38 cellular contexts compared by ENCODE assay signal in the genomic region with DNA sequence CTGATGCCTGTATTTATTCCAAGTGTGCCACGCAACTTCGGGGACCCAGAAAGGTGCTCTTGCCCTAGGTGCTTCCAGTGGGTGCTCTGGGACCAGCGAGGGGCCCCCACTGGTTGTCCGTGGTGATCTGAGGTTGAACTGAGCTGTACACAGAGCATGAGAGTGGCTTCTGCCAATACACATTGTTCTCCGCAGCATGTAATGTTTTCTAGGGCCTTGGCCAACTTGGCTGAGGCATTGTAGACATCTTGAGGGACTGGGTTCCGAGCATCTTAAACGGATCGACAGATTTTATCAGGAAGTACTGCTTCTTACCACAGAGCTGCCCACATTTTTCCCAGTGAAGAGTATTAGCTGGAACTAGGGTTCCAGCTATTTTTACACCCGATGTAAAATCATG.
"Had no signal": no experiment of that assay in that cellular context is flagged by ENCODE, and none has a peak within 500 bp of the region (broad histone marks: within the 10 kb centered on the region; RNA-seq: fewer than 3 reads in every experiment).

No MANE protein-coding gene starts in this region.

- ATAC-seq: activated CD8-positive, alpha-beta memory T cell treated with anti-CD3 and anti-CD28 coated beads, Interleukin-2, amount 10 ng/mL, durations not matched to agents 7 days and 5 days; activated T-cell treated with anti-CD3 and anti-CD28 coated beads, Interleukin-2, amount 50 U/mL, for 72 hours; activated T-helper 17 cell treated with anti-CD3 and anti-CD28 coated beads, Interleukin-2, amount 50 U/mL, for 72 hours; K562; PC-3 had no signal

- H3K36me3 ChIP-seq: brain microvascular endothelial cell, Peyer's patch had no signal

- H3K27ac ChIP-seq: brain microvascular endothelial cell, Peyer's patch, VCaP had no signal

- H3K4me1 ChIP-seq: Peyer's patch had no signal

- H3K27me3 ChIP-seq: brain microvascular endothelial cell, Peyer's patch had no signal

- H3K4me3 ChIP-seq: K562, Peyer's patch had no signal

- H3K9me3 ChIP-seq: Peyer's patch had no signal

- DNase-seq: activated B cell treated with CpG ODN at 0.5 μM for 24 hours; activated CD4-positive, alpha-beta memory T cell treated with anti-CD3 and anti-CD28 coated beads for 36 hours; activated CD4-positive, alpha-beta T cell treated with anti-CD3 and anti-CD28 coated beads for 4 hours; activated CD4-positive, alpha-beta T cell treated with anti-CD3 and anti-CD28 coated beads, Interleukin-2, amount 50 U/mL, for 1 hour; activated CD4-positive, CD25-positive, alpha-beta regulatory T cell treated with anti-CD3 and anti-CD28 coated beads, Interleukin-2, amount 50 U/mL, for 72 hours; activated CD8-positive, alpha-beta memory T cell treated with anti-CD3 and anti-CD28 coated beads for 24 hours; activated CD8-positive, alpha-beta memory T cell treated with anti-CD3 and anti-CD28 coated beads, Interleukin-2, amount 10 ng/mL, durations not matched to agents 7 days and 5 days; activated CD8-positive, alpha-beta memory T cell treated with anti-CD3 and anti-CD28 coated beads, Interleukin-2, amount 50 U/mL, for 48 hours; activated effector memory CD4-positive, alpha-beta T cell treated with anti-CD3 and anti-CD28 coated beads, Interleukin-2, amount 50 U/mL, for 16 hours; activated naive CD4-positive, alpha-beta T cell; activated naive CD4-positive, alpha-beta T cell treated with anti-CD3 and anti-CD28 coated beads, Interleukin-2, amount 50 U/mL, for 16 hours; activated naive CD8-positive, alpha-beta T cell treated with anti-CD3 and anti-CD28 coated beads for 36 hours; activated T-cell treated with anti-CD3 and anti-CD28 coated beads, Interleukin-2, amount 50 U/mL, for 1 hour; activated T-cell treated with anti-CD3 and anti-CD28 coated beads, Interleukin-2, amount 50 U/mL, for 72 hours; amniotic stem cell; aorta; brain microvascular endothelial cell; NCI-H1092 treated with DMSO at 0.1 percent for 48 hours; NCI-H1417; NCI-H146; NCI-H187; NCI-H2029 treated with DMSO at 0.1 percent for 48 hours; NCI-H2107; NCI-H2171; NCI-H510A; NCI-H526; NCI-H748 treated with DMSO at 0.1 percent for 48 hours; NK-92 treated with Interleukin-12 subunit alpha and Interleukin-12 subunit beta, amount 100 ng/mL, for 24 hours; PC-3; Peyer's patch; RPMI8226; SW 1271; T-helper 1 cell; T-helper 2 cell; T-helper 9 cell had no signal
